17 cellular contexts compared by ENCODE assay signal in the genomic region with DNA sequence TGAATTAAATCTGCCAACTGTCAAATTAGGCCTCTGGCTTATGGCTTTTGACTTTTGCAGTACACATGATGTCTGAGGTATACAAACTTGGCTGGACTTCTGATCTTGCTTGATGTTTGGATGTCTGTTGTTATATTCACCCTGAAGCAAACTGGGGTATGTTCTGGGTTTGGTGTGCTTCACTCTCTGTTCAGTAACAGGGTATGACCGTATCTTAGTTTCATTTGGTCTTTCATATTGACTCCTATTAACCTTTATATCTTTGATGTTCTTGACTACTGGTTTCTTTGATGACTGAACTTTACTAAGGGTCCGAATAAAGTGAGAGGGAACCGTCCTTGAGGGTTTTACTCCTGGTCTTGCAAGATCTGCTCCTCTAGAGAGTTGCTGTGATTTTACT. TPM values are rescaled to one million over a fixed set of nuclear protein-coding genes. Genes with fewer than 3 reads are reported as not detected.
DNase-seq lines count a peak whose midpoint lies in the region; ATAC-seq, FAIRE-seq and TF ChIP-seq lines count a peak whose summit lies in the region.
"Had no signal": no experiment of that assay in that cellular context is flagged by ENCODE, and none has a peak within 500 bp of the region (broad histone marks: within the 10 kb centered on the region; RNA-seq: fewer than 3 reads in every experiment).

No MANE protein-coding gene starts in this region.

- peaks cover 51% of the 10 kb centered on the region for H3K36me3 ChIP-seq in mammary epithelial cell (ENCODE audit: insufficient read depth, low read length)
- H3K36me3 ChIP-seq in K562 (ENCODE audit: control insufficient read depth, insufficient read depth, low read length) = peaks cover 93% of the 10 kb centered on the region

- ATAC-seq in K562 (no peak), memory B cell (ENCODE audit: low read depth) (no peak), GM19324 (IDR thresholded peaks at IDR 0.05; ENCODE audit: low FRiP score, unreplicated experiment) (no peak)

- TF ChIP-seq CTCF in MCF 10A (IDR thresholded peaks at IDR 0.05; ENCODE audit: unreplicated experiment) (no peak), mammary epithelial cell (conservative IDR thresholded peaks at IDR 0.05 in 1 of 2, IDR thresholded peaks at IDR 0.05 in 1 of 2; ENCODE audit: extremely low read depth in 1 of 2, insufficient read depth in 1 of 2, low read depth in 1 of 2, low read length in 2 of 2) (no peak), K562 (IDR thresholded peaks at IDR 0.05 in 2 of 3, conservative IDR thresholded peaks at IDR 0.05 in 1 of 3; ENCODE audit: insufficient read depth in 2 of 3, low read depth in 1 of 3, low read length in 3 of 3) (no peak), mesothelial cell of epicardium (IDR thresholded peaks at IDR 0.05; ENCODE audit: unreplicated experiment) (no peak)

- no peak for TF ChIP-seq EP300 in K562 (IDR thresholded peaks at IDR 0.05; ENCODE audit: low read length)

- peaks cover 24% of the 10 kb centered on the region for H3K4me1 Mint-ChIP-seq in MCF 10A (ENCODE audit: insufficient read depth, unreplicated experiment)
- H3K4me1 Mint-ChIP-seq in memory B cell = peaks cover 8% of the 10 kb centered on the region
- no peaks in the 10 kb centered on the region for H3K4me1 Mint-ChIP-seq in mesothelial cell of epicardium

- H3K9me3 Mint-ChIP-seq in MCF 10A (ENCODE audit: unreplicated experiment) = no peaks in the 10 kb centered on the region
- H3K9me3 Mint-ChIP-seq in memory B cell = no peaks in the 10 kb centered on the region
- H3K9me3 Mint-ChIP-seq in mesothelial cell of epicardium = no peaks in the 10 kb centered on the region
- H3K9me3 Mint-ChIP-seq: IgD-negative memory B cell had no signal

- no peak overlapping the region for H3K9ac ChIP-seq in mammary epithelial cell (ENCODE audit: insufficient read depth, low read length)
- no peak overlapping the region for H3K9ac ChIP-seq in K562 (ENCODE audit: insufficient read depth in 1 of 2, low read depth in 2 of 2, low read length in 2 of 2)

- peaks cover 84% of the 10 kb centered on the region for H3K79me2 ChIP-seq in mammary epithelial cell (ENCODE audit: insufficient read depth, low read length)
- H3K79me2 ChIP-seq in K562 (ENCODE audit: control insufficient read depth, insufficient read depth, low read length) = no peaks in the 10 kb centered on the region; the same call in 2 of the 3 replicates

- dilution Hi-C loops in mammary epithelial cell (cut with HindIII; ENCODE audit: low sequenced_read_pairs) = no loop called here

- H3K27ac ChIP-seq in mammary epithelial cell (ENCODE audit: insufficient read depth, low read depth, low read length) (no peak overlapping the region), K562 (ENCODE audit: extremely low read depth, low read depth, low read length) (no peak overlapping the region)
- H3K27ac ChIP-seq: RWPE1 had no signal

- H4K20me1 ChIP-seq in mammary epithelial cell (ENCODE audit: insufficient read depth, low read length) (no peaks in the 10 kb centered on the region), K562 (replicated peaks; ENCODE audit: control insufficient read depth, insufficient read depth, low read length) (no peaks in the 10 kb centered on the region)

- in situ Hi-C loops in mammary epithelial cell (cut with MboI; ENCODE audit: low sequenced_read_pairs in 2 of 2) (no loop called here), K562 (cut with MboI) (no loop called here)

- H3K27me3 Mint-ChIP-seq in MCF 10A (ENCODE audit: insufficient read depth, unreplicated experiment) (no peaks in the 10 kb centered on the region), memory B cell (no peaks in the 10 kb centered on the region), mesothelial cell of epicardium (ENCODE audit: low read depth) (no peaks in the 10 kb centered on the region)
- H3K27me3 Mint-ChIP-seq: IgD-negative memory B cell had no signal

- H3K36me3 Mint-ChIP-seq in MCF 10A (ENCODE audit: insufficient read depth, unreplicated experiment) (peaks cover 21% of the 10 kb centered on the region), memory B cell (no peaks in the 10 kb centered on the region), mesothelial cell of epicardium (peaks cover 19% of the 10 kb centered on the region)
- H3K36me3 Mint-ChIP-seq: IgD-negative memory B cell had no signal

- no TSS peak for BruUV-seq in MCF 10A (replicated peaks; lab: Mats Ljungman, UMichigan)
- BruUV-seq in mammary epithelial cell (replicated peaks; lab: Mats Ljungman, UMichigan) = no TSS peak
- BruUV-seq in K562 (replicated peaks; lab: Mats Ljungman, UMichigan) = TSS peak; percentile 13

- no peaks in the 10 kb centered on the region for H3K4me1 ChIP-seq in mammary epithelial cell (ENCODE audit: insufficient read depth, low read length)
- H3K4me1 ChIP-seq in K562 (replicated peaks in 1 of 2; ENCODE audit: control insufficient read depth in 2 of 2, insufficient read depth in 2 of 2, low read length in 2 of 2) = no peaks in the 10 kb centered on the region; a peak in 1 of 5 replicates

- no peak for TF ChIP-seq RAD21 in K562 (CRISPR knock-in tag; conservative IDR thresholded peaks at IDR 0.05 in 1 of 2, IDR thresholded peaks at IDR 0.05 in 1 of 2)

- 100% methylated on average over 3 of the region's 3 CpGs for WGBS in mammary epithelial cell (ENCODE audit: low coverage, missing lambda C conversion rate)
- 96% methylated on average over 3 of the region's 3 CpGs for WGBS in K562 (ENCODE audit: insufficient coverage, low coverage, missing lambda C conversion rate)

- CTCF ChIA-PET in MCF 10A (lab: Yijun Ruan, JAX) = interaction anchor here (0.6 to 11.0 kb wide), 5 partner anchors 19 to 203 kb away, joined by 3 to 268 read pairs (median 4); no protein-coding TSS in a partner anchor
- CTCF ChIA-PET in mammary epithelial cell (lab: Charles Lee; ENCODE audit: low non-redundant PET) = no interaction called here
- CTCF ChIA-PET in K562 (lab: Yijun Ruan, JAX; ENCODE audit: low intra/inter-chr PET ratio) = no interaction called here

- no peak for DNase-seq in MCF 10A (ENCODE audit: unreplicated experiment)
- DNase-seq in mammary epithelial cell = no peak
- no peak for DNase-seq in K562 (ENCODE audit: extremely low read depth in 1 of 4, low spot score in 3 of 4)
- DNase-seq in memory B cell (ENCODE audit: low spot score in 2 of 2) = no peak
- no peak for DNase-seq in iPS-NIHi7 (ENCODE audit: extremely low spot score)
- DNase-seq in mesothelial cell of epicardium (ENCODE audit: low spot score in 2 of 2, unreplicated experiment in 2 of 2) = no peak
- DNase-seq: C1 segment of cervical spinal cord, COR-L47, DMS153, H7, NCI-H187, NCI-H526 treated with DMSO at 0.1 percent for 48 hours had no signal

- intact Hi-C loops in MCF 10A (cut with micrococcal nuclease) (no loop called here), mammary epithelial cell (cut with micrococcal nuclease) (no loop called here), K562 (cut with micrococcal nuclease) (no loop called here)

- H3K4me3 ChIP-seq in mammary epithelial cell (replicated peaks in 1 of 3; ENCODE audit: insufficient read depth in 1 of 3, low read depth in 2 of 3, low read length in 3 of 3) (no peak overlapping the region), K562 (no peak overlapping the region)

- no peaks in the 10 kb centered on the region for H3K9me3 ChIP-seq in mammary epithelial cell (replicated peaks; ENCODE audit: insufficient read depth, low read length)
- peaks cover 2% of the 10 kb centered on the region; the same call in 1 of the 2 replicates for H3K9me3 ChIP-seq in K562 (replicated peaks; ENCODE audit: control insufficient read depth, insufficient read depth, low read depth, low read length)

- peak overlapping the region; percentile 65 for H3K27ac Mint-ChIP-seq in MCF 10A (ENCODE audit: low read depth, unreplicated experiment)
- H3K27ac Mint-ChIP-seq in memory B cell = peak overlapping the region; percentile 56
- H3K27ac Mint-ChIP-seq in mesothelial cell of epicardium = no peak overlapping the region
- H3K27ac Mint-ChIP-seq: IgD-negative memory B cell had no signal

- TF ChIP-seq POLR2A in K562 (conservative IDR thresholded peaks at IDR 0.05) = no peak

- H3K4me3 Mint-ChIP-seq in MCF 10A (ENCODE audit: unreplicated experiment) (no peak overlapping the region), memory B cell (no peak overlapping the region), mesothelial cell of epicardium (no peak overlapping the region)
- H3K4me3 Mint-ChIP-seq: IgD-negative memory B cell had no signal

- POLR2A ChIA-PET in MCF 10A (lab: Yijun Ruan, JAX) = interaction anchor here (1.0 kb wide), 1 partner anchor 28 kb away, joined by 4 read pairs; a partner anchor contains a TSS
- POLR2A ChIA-PET in K562 (lab: Yijun Ruan, JAX) = interaction anchor here (1.0 kb wide), 1 partner anchor 12 kb away, joined by 4 read pairs; no protein-coding TSS in a partner anchor

- H3K4me2 ChIP-seq in mammary epithelial cell (ENCODE audit: insufficient read depth, low read depth, low read length) = no peak overlapping the region
- H3K4me2 ChIP-seq in K562 (ENCODE audit: insufficient read depth, low read length) = no peak overlapping the region

- H3K27me3 ChIP-seq in mammary epithelial cell (ENCODE audit: insufficient read depth, low read length) (no peaks in the 10 kb centered on the region), K562 (ENCODE audit: control insufficient read depth in 2 of 2, insufficient read depth in 2 of 2, low read length in 2 of 2) (no peaks in the 10 kb centered on the region)

- H2AFZ ChIP-seq in mammary epithelial cell (ENCODE audit: low read depth, low read length) (no peak overlapping the region), K562 (ENCODE audit: low read depth, low read length) (no peak overlapping the region)

- no peaks in the 10 kb centered on the region for H3K9me1 ChIP-seq in K562 (ENCODE audit: control insufficient read depth, insufficient read depth, low read length)

- FAIRE-seq in K562 (lab: Jason Lieb, UNC) = no peak
- FAIRE-seq: A204.1 had no signal

RNA-seq across cellular contexts. Expression of a gene that starts 8.2 kb away (rescaled TPM):
- total RNA-seq in MCF 10A (2022) (14.7 and 21.6 TPM in 2 replicates), mammary epithelial cell (10 to 100 TPM in 1 of 2 donors, under 1 TPM in 1; 0.83 to 32.7 TPM), K562 (2014; rRNA removed) (10.4 and 12.3 TPM in 2 replicates), K562 (2014; rRNA removed; fragmentation: Illumina TruSeq; extraction: Trizol) (14.2 and 16.9 TPM in 2 replicates), K562 (2015; rRNA removed; fragmentation: Illumina TruSeq; extraction: Trizol) (11.5 and 12.1 TPM in 2 replicates), K562 (2021) (17.6 and 18.6 TPM in 2 replicates), mesothelial cell of epicardium (8.4 to 8.9 TPM (median 8.6 TPM) in 3 replicates)
- polyA plus RNA-seq in mammary epithelial cell (15.1 TPM), K562 (2011; rRNA removed) (15.8 and 18.5 TPM in 2 replicates), K562 (2014; fragmentation: Illumina TruSeq; extraction: Trizol) (20.3 and 21.9 TPM in 2 replicates), K562 (2014; fragmentation: Nextera tagmentation; extraction: Ambion mirVana) (10 to 100 TPM; 14.1 to 14.9 TPM), K562 (2014; rRNA removed) (10.9 and 13.2 TPM in 2 replicates)
- polyA minus RNA-seq in mammary epithelial cell = 18.2 TPM
- 12.0 and 31.2 TPM in 2 replicates for total RNA-seq in K562 (2011; cell fraction: chromatin; rRNA removed; ENCODE audit: low replicate concordance)
- 9.5 and 10.3 TPM in 2 replicates for total RNA-seq in K562 (2011; cell fraction: nucleolus; rRNA removed)
- total RNA-seq in K562 (2011; cell fraction: nucleoplasm; rRNA removed) = 20.5 and 28.5 TPM in 2 replicates
- polyA plus RNA-seq in K562 (2011; cell fraction: cytosol; rRNA removed) = 2.9 and 6.0 TPM in 2 replicates
- 7.2 and 9.8 TPM in 2 replicates for polyA plus RNA-seq in K562 (2011; cell fraction: nucleus; rRNA removed)
- polyA plus RNA-seq in K562 (2012) = 12.2 and 19.9 TPM in 2 replicates
- 21.9 and 31.4 TPM in 2 replicates for polyA minus RNA-seq in K562 (2011; rRNA and poly(A)+ RNA removed)
- 4.9 and 6.4 TPM in 2 replicates for polyA minus RNA-seq in K562 (2011; cell fraction: cytosol; rRNA and poly(A)+ RNA removed)
- 12.3 and 21.2 TPM in 2 replicates for polyA minus RNA-seq in K562 (2011; cell fraction: nucleus; rRNA and poly(A)+ RNA removed)
- polyA plus RNA-seq: IgD-negative memory B cell had no signal

RNA-seq across cellular contexts. Expression of a gene that starts 28.1 kb away (rescaled TPM):
- total RNA-seq in MCF 10A (2022) = 99.1 and 170 TPM in 2 replicates
- 100 to 1,000 TPM in 1 of 2 donors, 10 to 100 TPM in 1; 17.5 to 184 TPM for total RNA-seq in mammary epithelial cell
- polyA plus RNA-seq in mammary epithelial cell = 26.3 TPM
- polyA minus RNA-seq in mammary epithelial cell = 69.9 TPM
- total RNA-seq in K562 (2011; cell fraction: chromatin; rRNA removed; ENCODE audit: low replicate concordance) = 0.32 TPM in 1 of 2 replicates, not detected in the other
- total RNA-seq in K562 (2011; cell fraction: nucleolus; rRNA removed) = not detected in 2 replicates
- 0.46 TPM in 1 of 2 replicates, not detected in the other for total RNA-seq in K562 (2011; cell fraction: nucleoplasm; rRNA removed)
- 0.14 TPM in 1 of 2 replicates, not detected in the other for total RNA-seq in K562 (2014; rRNA removed)
- total RNA-seq in K562 (2014; rRNA removed; fragmentation: Illumina TruSeq; extraction: Trizol) = 0.15 and 0.19 TPM in 2 replicates
- 0.08 TPM in 1 of 2 replicates, not detected in the other for total RNA-seq in K562 (2015; rRNA removed; fragmentation: Illumina TruSeq; extraction: Trizol)
- total RNA-seq in K562 (2021) = 0.09 TPM in 1 of 2 replicates, not detected in the other
- 0.07 and 0.09 TPM in 2 replicates for polyA plus RNA-seq in K562 (2011; rRNA removed)
- polyA plus RNA-seq in K562 (2011; cell fraction: cytosol; rRNA removed) = 0.09 TPM in 1 of 2 replicates, not detected in the other
- polyA plus RNA-seq in K562 (2011; cell fraction: nucleus; rRNA removed) = 0.11 and 0.13 TPM in 2 replicates
- 0.30 and 1.4 TPM in 2 replicates for polyA plus RNA-seq in K562 (2012)
- 0.08 and 0.15 TPM in 2 replicates for polyA plus RNA-seq in K562 (2014; fragmentation: Illumina TruSeq; extraction: Trizol)
- polyA plus RNA-seq in K562 (2014; fragmentation: Nextera tagmentation; extraction: Ambion mirVana) = under 1 TPM in 1 of 2 experiments, not detected in 1; 0.27 TPM
- 0.03 TPM in 1 of 2 replicates, not detected in the other for polyA plus RNA-seq in K562 (2014; rRNA removed)
- 0.07 TPM in 1 of 2 replicates, not detected in the other for polyA minus RNA-seq in K562 (2011; rRNA and poly(A)+ RNA removed)
- polyA minus RNA-seq in K562 (2011; cell fraction: cytosol; rRNA and poly(A)+ RNA removed) = not detected in 2 replicates
- polyA minus RNA-seq in K562 (2011; cell fraction: nucleus; rRNA and poly(A)+ RNA removed) = not detected in 2 replicates
- total RNA-seq in mesothelial cell of epicardium = 3.9 to 4.8 TPM (median 4.4 TPM) in 3 replicates
- total RNA-seq: HT-29 had no signal
- polyA plus RNA-seq: IgD-negative memory B cell had no signal

RNA-seq across cellular contexts. Expression of a gene that starts 35.4 kb away (rescaled TPM):
- total RNA-seq in MCF 10A (2022) (not detected in 2 replicates), mammary epithelial cell (1 to 10 TPM; 1.2 to 1.4 TPM), K562 (2014; rRNA removed) (0.94 and 1.0 TPM in 2 replicates), K562 (2014; rRNA removed; fragmentation: Illumina TruSeq; extraction: Trizol) (0.44 and 2.3 TPM in 2 replicates), K562 (2015; rRNA removed; fragmentation: Illumina TruSeq; extraction: Trizol) (0.45 and 0.65 TPM in 2 replicates), K562 (2021) (4.7 and 6.8 TPM in 2 replicates), mesothelial cell of epicardium (not detected in 3 replicates)
- polyA plus RNA-seq in mammary epithelial cell (0.07 TPM), K562 (2011; rRNA removed) (3.4 and 6.9 TPM in 2 replicates), K562 (2014; fragmentation: Illumina TruSeq; extraction: Trizol) (0.56 and 1.8 TPM in 2 replicates), K562 (2014; fragmentation: Nextera tagmentation; extraction: Ambion mirVana) (1 to 10 TPM; 2.5 to 2.8 TPM), K562 (2014; rRNA removed) (1.6 and 5.0 TPM in 2 replicates)
- polyA minus RNA-seq in mammary epithelial cell = not detected
- 26.6 and 60.2 TPM in 2 replicates for total RNA-seq in K562 (2011; cell fraction: chromatin; rRNA removed; ENCODE audit: low replicate concordance)
- 32.0 and 34.7 TPM in 2 replicates for total RNA-seq in K562 (2011; cell fraction: nucleolus; rRNA removed)
- 22.7 and 29.8 TPM in 2 replicates for total RNA-seq in K562 (2011; cell fraction: nucleoplasm; rRNA removed)
- polyA plus RNA-seq in K562 (2011; cell fraction: cytosol; rRNA removed) = 0.65 and 1.6 TPM in 2 replicates
- 39.8 and 97.5 TPM in 2 replicates for polyA plus RNA-seq in K562 (2011; cell fraction: nucleus; rRNA removed)
- polyA plus RNA-seq in K562 (2012) = 1.3 and 9.4 TPM in 2 replicates
- polyA minus RNA-seq in K562 (2011; rRNA and poly(A)+ RNA removed) = 0.36 and 2.7 TPM in 2 replicates
- 8.7 TPM in 1 of 2 replicates, not detected in the other for polyA minus RNA-seq in K562 (2011; cell fraction: cytosol; rRNA and poly(A)+ RNA removed)
- polyA minus RNA-seq in K562 (2011; cell fraction: nucleus; rRNA and poly(A)+ RNA removed) = 6.9 and 15.8 TPM in 2 replicates
- total RNA-seq: H7 had no signal
- polyA plus RNA-seq: IgD-negative memory B cell had no signal
